ENCODE assay signal across 8 cellular contexts in the genomic region with DNA sequence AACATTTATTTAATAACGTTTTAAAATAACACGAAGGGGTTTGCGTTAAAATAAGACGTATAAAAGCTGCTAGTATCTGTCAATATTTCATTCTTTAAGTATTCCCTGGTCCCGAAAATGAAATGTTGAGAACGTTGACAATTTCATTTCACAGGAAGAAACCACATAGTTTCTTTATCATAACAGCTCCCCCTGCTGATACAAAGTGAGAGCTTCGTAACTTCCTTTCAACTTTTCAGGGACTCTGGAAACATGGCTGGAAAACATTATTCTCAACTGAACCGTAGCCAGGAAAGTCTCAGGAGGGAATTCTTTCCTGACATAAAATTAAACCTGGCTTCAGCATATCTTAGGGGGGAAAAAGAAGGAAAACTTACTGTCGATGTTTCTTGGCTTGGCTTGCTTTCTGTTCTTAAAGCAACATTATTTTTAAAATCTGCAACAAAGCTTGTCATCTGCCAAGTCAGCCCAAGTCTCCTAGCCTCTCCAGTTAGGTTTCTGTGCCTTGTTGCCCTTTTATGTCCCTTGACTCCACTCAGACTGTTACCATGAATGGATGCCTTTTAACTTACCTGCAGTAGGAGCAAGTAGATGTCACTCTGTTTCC.
A peak's percentile ranks its signal among the peaks of the same experiment; 100 is the strongest.
DNase-seq lines count a peak whose midpoint lies in the region; ATAC-seq and TF ChIP-seq lines count a peak whose summit lies in the region.

No MANE protein-coding gene starts in this region.

- WGBS in GM23248 (ENCODE audit: low coverage in 1 of 2, low lambda C conversion rate in 2 of 2, missing lambda C conversion rate in 2 of 2), 2 experiments, result 2% methylated on average over 9 of the region's 9 CpGs
- WGBS in transverse colon (ENCODE audit: low coverage in 1 of 2), 2 donors, result 1 to 2% methylated on average over 9 of the region's 9 CpGs

- no peaks in the 10 kb centered on the region for H3K9me2 ChIP-seq in GM23248 (ENCODE audit: insufficient read depth)
- H3K9me2 ChIP-seq in OCI-LY1 (ENCODE audit: low read depth, low read length), result no peaks in the 10 kb centered on the region

- H3K79me2 ChIP-seq in GM23248 (ENCODE audit: insufficient read depth), result peaks cover 19% of the 10 kb centered on the region
- no peaks in the 10 kb centered on the region for H3K79me2 ChIP-seq in OCI-LY1 (ENCODE audit: insufficient read depth, low read length)

- ATAC-seq in left lung (peak; percentile 87), GM21526 (IDR thresholded peaks at IDR 0.05; ENCODE audit: low FRiP score, unreplicated experiment) (no peak)

- H3K9ac ChIP-seq in GM23248 (peak overlapping the region; percentile 62), OCI-LY1 (ENCODE audit: low read length) (no peak overlapping the region)

- H3K36me3 ChIP-seq in GM23248 (ENCODE audit: low read depth), result no peaks in the 10 kb centered on the region
- no peaks in the 10 kb centered on the region for H3K36me3 ChIP-seq in OCI-LY1 (ENCODE audit: insufficient read depth, low read length)
- H3K36me3 ChIP-seq in left lung, result no peaks in the 10 kb centered on the region
- H3K36me3 ChIP-seq in transverse colon, result no peaks in the 10 kb centered on the region

- no peaks in the 10 kb centered on the region for H3K9me3 ChIP-seq in GM23248 (ENCODE audit: low read depth)
- H3K9me3 ChIP-seq in OCI-LY1 (ENCODE audit: low read length), result no peaks in the 10 kb centered on the region
- H3K9me3 ChIP-seq in left lung, result no peaks in the 10 kb centered on the region
- H3K9me3 ChIP-seq in transverse colon, result no peaks in the 10 kb centered on the region

- DNase-seq in CD1c-positive myeloid dendritic cell (ENCODE audit: extremely low spot score) (peak; percentile 80), GM23248 (peak; percentile 84), cerebellar cortex (ENCODE audit: low spot score) (peak; percentile 42), left lung (no peak), transverse colon (peak; percentile 27), NCI-H2107 treated with DMSO at 0.1 percent for 48 hours (lab: John Stamatoyannopoulos, UW; ENCODE audit: unreplicated experiment) (no peak)

- TF ChIP-seq EP300 in transverse colon (IDR thresholded peaks at IDR 0.05; ENCODE audit: low read depth), result no peak

- H4K20me1 ChIP-seq in GM23248 (ENCODE audit: insufficient read depth), result no peaks in the 10 kb centered on the region
- no peaks in the 10 kb centered on the region for H4K20me1 ChIP-seq in OCI-LY1 (ENCODE audit: insufficient read depth, low read length)

- TF ChIP-seq POLR2A in transverse colon (IDR thresholded peaks at IDR 0.05), result no peak

- peak overlapping the region; percentile 74 for H3K4me2 ChIP-seq in GM23248 (ENCODE audit: unreplicated experiment)
- no peak overlapping the region for H3K4me2 ChIP-seq in OCI-LY1 (ENCODE audit: low read length)

- no peaks in the 10 kb centered on the region for H3K27me3 ChIP-seq in GM23248 (replicated peaks; ENCODE audit: insufficient read depth)
- H3K27me3 ChIP-seq in OCI-LY1 (ENCODE audit: insufficient read depth, low read length), result peaks cover 5% of the 10 kb centered on the region; the same call in 1 of the 2 replicates
- no peaks in the 10 kb centered on the region for H3K27me3 ChIP-seq in left lung
- no peaks in the 10 kb centered on the region for H3K27me3 ChIP-seq in transverse colon

- H3F3A ChIP-seq in GM23248 (ENCODE audit: insufficient read depth), result peaks cover 15% of the 10 kb centered on the region
- no peaks in the 10 kb centered on the region for H3F3A ChIP-seq in OCI-LY1 (ENCODE audit: insufficient read depth, low read length)

- H3K4me3 ChIP-seq in GM23248, result peak overlapping the region; percentile 60
- no peak overlapping the region for H3K4me3 ChIP-seq in OCI-LY1 (ENCODE audit: low read depth, low read length, poor library complexity, severe bottlenecking)
- H3K4me3 ChIP-seq in left lung, result no peak overlapping the region
- H3K4me3 ChIP-seq in transverse colon, result no peak overlapping the region

- H3K27ac ChIP-seq in GM23248 (no peak overlapping the region; the same call in none of the 2 replicates), OCI-LY1 (ENCODE audit: low read depth, low read length, poor library complexity, severe bottlenecking) (no peak overlapping the region), left lung (no peak overlapping the region), transverse colon (peak overlapping the region in 1 of 4 donors; percentile 3)

- intact Hi-C loops in left lung (cut with DNase I) (loop anchor here in 1 of 2 donors (5.0 kb wide), 1 partner anchor 170 kb away; no protein-coding TSS in a partner anchor), transverse colon (cut with DNase I; ENCODE audit: low total_unique reads) (loop anchor here (5.0 to 10.0 kb wide), 2 partner anchors 170 to 333 kb away; a partner anchor contains a TSS)

- H3K4me1 ChIP-seq in GM23248 (ENCODE audit: insufficient read depth) (peaks cover 30% of the 10 kb centered on the region), OCI-LY1 (ENCODE audit: insufficient read depth, low read length, severe bottlenecking) (no peaks in the 10 kb centered on the region), left lung (peaks cover 0 to 15% of the 10 kb centered on the region in 2 donors), transverse colon (peaks cover 0 to 21% (median 3%) of the 10 kb centered on the region in 4 donors)

- in situ Hi-C loops in GM23248 (cut with MboI) (loop anchor here (10.0 kb wide), 1 partner anchor 133 kb away; no protein-coding TSS in a partner anchor), transverse colon (cut with MboI; ENCODE audit: low pct_ligation_motif_present in 1 of 4, low pct_unique_long_range_greater_than_20kb in 1 of 4, low sequenced_read_pairs in 3 of 4) (loop anchor here in 3 of 4 donors (5.0 to 10.0 kb wide), 3 partner anchors 163 to 173 kb away; no protein-coding TSS in a partner anchor)

- peak; percentile 84 for TF ChIP-seq CTCF in OCI-LY1 (IDR thresholded peaks at IDR 0.05; ENCODE audit: low read length)
- TF ChIP-seq CTCF in left lung (IDR thresholded peaks at IDR 0.05), result peak; percentile 68 to 70
- TF ChIP-seq CTCF in transverse colon (IDR thresholded peaks at IDR 0.05), result peak; percentile 64 to 89 (median 72)

- peak overlapping the region; percentile 64 for H2AFZ ChIP-seq in GM23248
- no peak overlapping the region for H2AFZ ChIP-seq in OCI-LY1 (ENCODE audit: low read length)

Comparison
In these comparisons a context has a peak if more than half of its experiments do, and no peak if none do; other contexts are left out.
1. DNase-seq: peak in CD1c-positive myeloid dendritic cell (single experiment), GM23248 (single experiment), cerebellar cortex (single experiment) and transverse colon (single experiment); none in left lung (0 of 2) and NCI-H2107 treated with DMSO at 0.1 percent for 48 hours (single experiment).
2. Peak in every context shown above with its lines, with median percentiles within 50 percentile points of each other: CTCF ChIP-seq.